8 cellular contexts compared by ENCODE assay signal in the genomic region with DNA sequence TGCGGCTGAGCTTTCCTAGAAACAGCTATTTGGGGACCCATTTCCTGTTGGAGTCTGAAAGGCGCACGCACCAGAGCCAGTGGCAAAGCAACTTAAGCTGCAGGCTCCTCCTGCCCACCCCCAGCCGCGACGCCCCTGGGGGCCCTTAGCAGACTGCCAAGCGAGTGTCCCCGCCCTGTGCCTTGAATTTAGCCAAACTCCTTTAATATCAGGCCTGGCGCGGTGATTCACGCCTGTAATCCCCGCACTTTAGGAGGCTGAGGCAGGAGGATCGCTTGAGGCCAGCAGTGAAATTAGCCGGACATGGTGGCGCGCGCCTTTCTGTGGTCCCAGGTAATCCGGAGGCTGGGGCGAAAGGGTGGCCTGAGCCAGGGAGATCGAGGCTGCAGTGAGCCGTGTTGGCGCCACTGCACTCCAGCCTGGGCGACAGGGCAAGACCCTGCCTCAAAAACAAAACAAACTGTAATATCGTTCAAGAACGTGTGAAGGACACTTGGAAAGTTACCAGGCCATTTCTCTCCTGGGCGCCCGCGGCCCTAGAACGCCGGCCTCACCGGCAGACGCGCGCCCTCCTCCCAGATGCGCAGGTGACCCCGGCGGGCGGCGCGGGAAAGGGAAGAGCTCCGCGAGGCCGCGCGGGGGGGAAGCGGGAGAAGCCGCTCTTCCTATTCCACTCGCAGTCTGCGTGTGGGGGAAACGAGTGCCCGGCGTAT. TPM values are rescaled to one million over a fixed set of nuclear protein-coding genes. Genes with fewer than 3 reads are reported as not detected.
DNase-seq lines count a peak whose midpoint lies in the region; ATAC-seq and TF ChIP-seq lines count a peak whose summit lies in the region.

No MANE protein-coding gene starts in this region.

- peaks cover 29% of the 10 kb centered on the region for H3K79me2 ChIP-seq in smooth muscle cell (ENCODE audit: low read depth)

- POLR2A ChIA-PET in Caco-2 (lab: Charles Lee): no interaction called here

- H3F3A ChIP-seq in smooth muscle cell (ENCODE audit: low read depth): peaks cover 8% of the 10 kb centered on the region

- no peaks in the 10 kb centered on the region for H3K36me3 Mint-ChIP-seq in Caco-2 (ENCODE audit: insufficient read depth, unreplicated experiment)

- H3K36me3 ChIP-seq in Caco-2 (ENCODE audit: control insufficient read depth, insufficient read depth, low read length) (no peaks in the 10 kb centered on the region), iPS DF 6.9 (ENCODE audit: control insufficient read depth, insufficient read depth, low read length) (no peaks in the 10 kb centered on the region), smooth muscle cell (ENCODE audit: low read depth) (no peaks in the 10 kb centered on the region)

- peaks cover 6% of the 10 kb centered on the region for H4K20me1 ChIP-seq in smooth muscle cell (ENCODE audit: low read depth)

- intact Hi-C loops in Caco-2 (cut with micrococcal nuclease; ENCODE audit: unreplicated experiment): loop anchor here (1.0 to 5.0 kb wide), 3 partner anchors 42 to 114 kb away; no protein-coding TSS in a partner anchor

- H3K4me3 Mint-ChIP-seq in Caco-2 (ENCODE audit: unreplicated experiment): peak overlapping the region; percentile 89

- no peaks in the 10 kb centered on the region for H3K9me3 Mint-ChIP-seq in Caco-2 (ENCODE audit: unreplicated experiment)

- no peaks in the 10 kb centered on the region for H3K27me3 Mint-ChIP-seq in Caco-2 (ENCODE audit: insufficient read depth, unreplicated experiment)

- H3K4me2 ChIP-seq in smooth muscle cell: peak overlapping the region; percentile 99

- peak overlapping the region; percentile 99 for H2AFZ ChIP-seq in smooth muscle cell (ENCODE audit: low read depth)

- peaks cover 7% of the 10 kb centered on the region for H3K4me1 Mint-ChIP-seq in Caco-2 (ENCODE audit: low read depth, unreplicated experiment)

- TF ChIP-seq CTCF in Caco-2 (IDR thresholded peaks at IDR 0.05; ENCODE audit: insufficient read depth in 1 of 2, low read depth in 1 of 2, low read length in 1 of 2, severe bottlenecking in 1 of 2, unreplicated experiment in 1 of 2) (no peak), smooth muscle cell (IDR thresholded peaks at IDR 0.05; ENCODE audit: borderline replicate concordance, insufficient read depth, poor library complexity, severe bottlenecking) (no peak)

- no peaks in the 10 kb centered on the region for H3K27me3 ChIP-seq in Caco-2 (replicated peaks; ENCODE audit: control insufficient read depth, insufficient read depth, low read length)
- peaks cover 4% of the 10 kb centered on the region; the same call in 1 of the 2 replicates for H3K27me3 ChIP-seq in iPS DF 6.9 (ENCODE audit: control insufficient read depth, insufficient read depth, low read length)
- H3K27me3 ChIP-seq in smooth muscle cell (ENCODE audit: low read depth): peaks cover 12% of the 10 kb centered on the region

- H3K4me1 ChIP-seq in Caco-2 (peaks cover 9% of the 10 kb centered on the region; the same call in 1 of the 2 replicates), iPS DF 6.9 (ENCODE audit: control insufficient read depth, insufficient read depth, low read length) (peaks cover 2% of the 10 kb centered on the region; the same call in 1 of the 2 replicates), smooth muscle cell (ENCODE audit: low read depth) (peaks cover 30% of the 10 kb centered on the region)

- DNase-seq in Caco-2 (peak in 1 of 2 experiments; percentile 25), iPS DF 6.9 (ENCODE audit: low read depth, low spot score) (no peak), smooth muscle cell (lab: John Stamatoyannopoulos, UW; ENCODE audit: unreplicated experiment) (no peak), HCEC 1CT (no peak), epidermal melanocyte (ENCODE audit: insufficient read length, low spot score) (no peak)
- DNase-seq in activated naive CD4-positive, alpha-beta T cell treated with anti-CD3 and anti-CD28 coated beads, Interleukin-2, amount 50 U/mL, for 16 hours: peak; percentile 15

- peak overlapping the region; percentile 94 for H3K9ac ChIP-seq in smooth muscle cell (ENCODE audit: low read depth)

- no peak overlapping the region for H3K27ac Mint-ChIP-seq in Caco-2 (ENCODE audit: unreplicated experiment)

- ATAC-seq in HG03139 (IDR thresholded peaks at IDR 0.05; ENCODE audit: unreplicated experiment) (peak; percentile 4), GM21529 (IDR thresholded peaks at IDR 0.05; ENCODE audit: unreplicated experiment) (no peak)

- BruUV-seq in Caco-2 (replicated peaks; lab: Mats Ljungman, UMichigan): no TSS peak

- no peaks in the 10 kb centered on the region for H3K9me3 ChIP-seq in Caco-2
- H3K9me3 ChIP-seq in iPS DF 6.9 (ENCODE audit: control insufficient read depth, insufficient read depth, low read length): no peaks in the 10 kb centered on the region
- H3K9me3 ChIP-seq in smooth muscle cell (replicated peaks; ENCODE audit: low read depth): no peaks in the 10 kb centered on the region

- no CpG with 5 or more reads among the region's 52 CpGs for WGBS in iPS DF 6.9 (ENCODE audit: insufficient coverage, insufficient read length)
- WGBS in smooth muscle cell (ENCODE audit: low lambda C conversion rate): 23% methylated on average over 52 of the region's 52 CpGs

- H3K4me3 ChIP-seq in Caco-2 (ENCODE audit: low read depth, low read length): peak overlapping the region; percentile 94
- peak overlapping the region; percentile 64; the same call in 1 of the 2 replicates for H3K4me3 ChIP-seq in iPS DF 6.9 (ENCODE audit: low read length)
- peak overlapping the region; percentile 98 for H3K4me3 ChIP-seq in smooth muscle cell

- H3K27ac ChIP-seq in iPS DF 6.9 (ENCODE audit: low read length) (no peak overlapping the region), smooth muscle cell (ENCODE audit: low read depth) (no peak overlapping the region)

- CTCF ChIA-PET in Caco-2 (lab: Charles Lee): interaction anchor here (1.1 kb wide), 1 partner anchor 60 kb away, joined by 4 read pairs; no protein-coding TSS in a partner anchor

RNA-seq across cellular contexts. Expression of a gene that starts 1.0 kb away (rescaled TPM):
- total RNA-seq in Caco-2 (2022): 6.3 and 7.8 TPM in 2 replicates
- total RNA-seq in smooth muscle cell: 135 and 140 TPM in 2 replicates
- 83.3 and 103 TPM in 2 replicates for polyA plus RNA-seq in smooth muscle cell

Comparison
In these comparisons a context has a peak if more than half of its experiments do, and no peak if none do; other contexts are left out.
1. RNA of a gene that starts 1.0 kb away (total RNA-seq): 135 to 140 TPM in smooth muscle cell; 6.3 to 7.8 TPM in Caco-2; every median in the first group is over 10 times any median in the second.
2. Peak in every context shown above with its lines, with median percentiles within 50 percentile points of each other: H3K4me3 ChIP-seq.